In the genomic region with DNA sequence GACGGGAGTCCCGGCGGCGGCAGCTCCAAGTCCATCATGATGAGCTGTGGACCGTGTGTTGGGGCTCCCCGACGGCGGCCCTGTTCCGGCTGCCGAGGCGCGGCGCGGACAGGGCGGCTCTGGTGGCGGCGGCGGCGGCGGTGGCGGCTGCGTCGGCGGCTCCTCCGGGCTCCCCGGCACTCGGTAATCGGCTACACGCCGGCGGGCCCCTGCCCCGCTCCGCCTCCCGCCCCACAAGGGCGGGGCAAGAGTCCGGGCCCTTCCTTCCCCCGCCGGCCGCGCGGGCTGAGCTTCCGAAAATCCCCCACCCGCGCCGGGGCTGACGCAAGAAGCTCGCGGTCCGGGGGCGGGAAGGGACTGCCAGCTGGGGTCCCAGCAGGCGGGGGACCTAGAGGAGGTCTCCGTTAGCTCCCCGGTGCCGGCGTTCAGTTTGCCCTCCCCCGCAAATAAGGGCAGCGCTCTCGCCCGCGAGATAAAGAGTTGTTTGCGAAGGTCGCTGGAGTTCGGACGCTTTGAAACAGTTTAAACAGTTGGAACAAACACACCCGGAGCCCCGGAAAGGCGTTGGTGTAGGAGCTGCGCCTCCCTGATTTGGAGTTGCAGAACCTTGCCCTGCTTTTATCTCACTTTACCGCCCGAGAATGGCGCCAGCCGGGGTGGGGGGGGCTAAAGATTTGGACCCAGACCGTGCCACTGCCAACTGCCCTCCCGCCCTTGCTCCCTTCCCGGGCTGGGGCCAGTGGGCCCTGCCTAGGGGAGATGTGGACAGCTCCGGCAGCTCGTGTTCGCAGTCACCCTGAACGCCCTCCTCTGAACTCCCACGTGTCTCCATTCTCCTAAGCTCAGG, we compare ENCODE assay signal across 1 cellular context.
TF ChIP-seq lines count a peak whose summit lies in the region.

A gene (minus strand): TSS at position 189 of the 847 bp plus-strand sequence. CDS start 151 bp downstream, at position 38.

TF ChIP-seq in K562, 482 proteins besides CTCF, POLR2A, EP300 and RAD21 (continued from another document and continues in another):
- TF ChIP-seq, protein P1, sequence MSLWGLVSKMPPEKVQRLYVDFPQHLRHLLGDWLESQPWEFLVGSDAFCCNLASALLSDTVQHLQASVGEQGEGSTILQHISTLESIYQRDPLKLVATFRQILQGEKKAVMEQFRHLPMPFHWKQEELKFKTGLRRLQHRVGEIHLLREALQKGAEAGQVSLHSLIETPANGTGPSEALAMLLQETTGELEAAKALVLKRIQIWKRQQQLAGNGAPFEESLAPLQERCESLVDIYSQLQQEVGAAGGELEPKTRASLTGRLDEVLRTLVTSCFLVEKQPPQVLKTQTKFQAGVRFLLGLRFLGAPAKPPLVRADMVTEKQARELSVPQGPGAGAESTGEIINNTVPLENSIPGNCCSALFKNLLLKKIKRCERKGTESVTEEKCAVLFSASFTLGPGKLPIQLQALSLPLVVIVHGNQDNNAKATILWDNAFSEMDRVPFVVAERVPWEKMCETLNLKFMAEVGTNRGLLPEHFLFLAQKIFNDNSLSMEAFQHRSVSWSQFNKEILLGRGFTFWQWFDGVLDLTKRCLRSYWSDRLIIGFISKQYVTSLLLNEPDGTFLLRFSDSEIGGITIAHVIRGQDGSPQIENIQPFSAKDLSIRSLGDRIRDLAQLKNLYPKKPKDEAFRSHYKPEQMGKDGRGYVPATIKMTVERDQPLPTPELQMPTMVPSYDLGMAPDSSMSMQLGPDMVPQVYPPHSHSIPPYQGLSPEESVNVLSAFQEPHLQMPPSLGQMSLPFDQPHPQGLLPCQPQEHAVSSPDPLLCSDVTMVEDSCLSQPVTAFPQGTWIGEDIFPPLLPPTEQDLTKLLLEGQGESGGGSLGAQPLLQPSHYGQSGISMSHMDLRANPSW (CRISPR knock-in tag; IDR thresholded peaks at IDR 0.05), result peak; percentile 88
- TF ChIP-seq ZNF232 (CRISPR knock-in tag; IDR thresholded peaks at IDR 0.05) (no peak; the same call in 1 of the 2 replicates), FOS (IDR thresholded peaks at IDR 0.05; ENCODE audit: extremely low read depth, insufficient read length) (no peak), CHD1 (IDR thresholded peaks at IDR 0.05; ENCODE audit: low read length) (peak; percentile 90), POLR3G (IDR thresholded peaks at IDR 0.05; ENCODE audit: extremely low read depth, insufficient read length, insufficient replicate concordance) (no peak), TRIM28 (IDR thresholded peaks at IDR 0.05) (peak; percentile 20; the same call in 1 of the 2 replicates), NCOA6 (IDR thresholded peaks at IDR 0.05) (no peak), GATAD2A (IDR thresholded peaks at IDR 0.05) (peak; percentile 82)
- TF ChIP-seq, protein P2, sequence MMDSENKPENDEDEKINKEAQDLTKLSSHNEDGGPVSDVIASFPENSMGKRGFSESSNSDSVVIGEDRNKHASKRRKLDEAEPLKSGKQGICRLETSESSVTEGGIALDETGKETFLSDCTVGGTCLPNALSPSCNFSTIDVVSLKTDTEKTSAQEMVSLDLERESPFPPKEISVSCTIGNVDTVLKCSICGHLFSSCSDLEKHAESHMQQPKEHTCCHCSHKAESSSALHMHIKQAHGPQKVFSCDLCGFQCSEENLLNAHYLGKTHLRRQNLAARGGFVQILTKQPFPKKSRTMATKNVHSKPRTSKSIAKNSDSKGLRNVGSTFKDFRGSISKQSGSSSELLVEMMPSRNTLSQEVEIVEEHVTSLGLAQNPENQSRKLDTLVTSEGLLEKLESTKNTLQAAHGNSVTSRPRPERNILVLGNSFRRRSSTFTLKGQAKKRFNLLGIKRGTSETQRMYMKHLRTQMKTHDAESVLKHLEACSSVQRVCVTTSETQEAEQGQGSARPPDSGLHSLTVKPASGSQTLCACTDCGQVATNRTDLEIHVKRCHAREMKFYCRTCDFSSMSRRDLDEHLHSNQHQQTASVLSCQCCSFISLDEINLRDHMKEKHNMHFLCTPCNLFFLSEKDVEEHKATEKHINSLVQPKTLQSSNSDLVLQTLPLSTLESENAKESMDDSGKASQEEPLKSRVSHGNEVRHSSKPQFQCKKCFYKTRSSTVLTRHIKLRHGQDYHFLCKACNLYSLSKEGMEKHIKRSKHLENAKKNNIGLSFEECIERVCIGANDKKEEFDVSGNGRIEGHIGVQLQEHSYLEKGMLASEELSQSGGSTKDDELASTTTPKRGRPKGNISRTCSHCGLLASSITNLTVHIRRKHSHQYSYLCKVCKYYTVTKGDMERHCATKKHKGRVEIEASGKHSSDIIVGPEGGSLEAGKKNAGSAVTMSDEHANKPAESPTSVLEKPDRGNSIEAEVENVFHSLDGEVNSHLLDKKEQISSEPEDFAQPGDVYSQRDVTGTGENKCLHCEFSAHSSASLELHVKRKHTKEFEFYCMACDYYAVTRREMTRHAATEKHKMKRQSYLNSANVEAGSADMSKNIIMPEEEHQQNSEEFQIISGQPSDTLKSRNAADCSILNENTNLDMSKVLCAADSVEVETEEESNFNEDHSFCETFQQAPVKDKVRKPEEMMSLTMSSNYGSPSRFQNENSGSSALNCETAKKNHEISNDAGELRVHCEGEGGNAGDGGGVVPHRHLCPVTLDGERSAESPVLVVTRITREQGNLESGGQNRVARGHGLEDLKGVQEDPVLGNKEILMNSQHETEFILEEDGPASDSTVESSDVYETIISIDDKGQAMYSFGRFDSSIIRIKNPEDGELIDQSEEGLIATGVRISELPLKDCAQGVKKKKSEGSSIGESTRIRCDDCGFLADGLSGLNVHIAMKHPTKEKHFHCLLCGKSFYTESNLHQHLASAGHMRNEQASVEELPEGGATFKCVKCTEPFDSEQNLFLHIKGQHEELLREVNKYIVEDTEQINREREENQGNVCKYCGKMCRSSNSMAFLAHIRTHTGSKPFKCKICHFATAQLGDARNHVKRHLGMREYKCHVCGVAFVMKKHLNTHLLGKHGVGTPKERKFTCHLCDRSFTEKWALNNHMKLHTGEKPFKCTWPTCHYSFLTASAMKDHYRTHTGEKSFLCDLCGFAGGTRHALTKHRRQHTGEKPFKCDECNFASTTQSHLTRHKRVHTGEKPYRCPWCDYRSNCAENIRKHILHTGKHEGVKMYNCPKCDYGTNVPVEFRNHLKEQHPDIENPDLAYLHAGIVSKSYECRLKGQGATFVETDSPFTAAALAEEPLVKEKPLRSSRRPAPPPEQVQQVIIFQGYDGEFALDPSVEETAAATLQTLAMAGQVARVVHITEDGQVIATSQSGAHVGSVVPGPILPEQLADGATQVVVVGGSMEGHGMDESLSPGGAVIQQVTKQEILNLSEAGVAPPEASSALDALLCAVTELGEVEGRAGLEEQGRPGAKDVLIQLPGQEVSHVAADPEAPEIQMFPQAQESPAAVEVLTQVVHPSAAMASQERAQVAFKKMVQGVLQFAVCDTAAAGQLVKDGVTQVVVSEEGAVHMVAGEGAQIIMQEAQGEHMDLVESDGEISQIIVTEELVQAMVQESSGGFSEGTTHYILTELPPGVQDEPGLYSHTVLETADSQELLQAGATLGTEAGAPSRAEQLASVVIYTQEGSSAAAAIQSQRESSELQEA (IDR thresholded peaks at IDR 0.05; ENCODE audit: low read depth), result no peak
- TF ChIP-seq, protein P3, sequence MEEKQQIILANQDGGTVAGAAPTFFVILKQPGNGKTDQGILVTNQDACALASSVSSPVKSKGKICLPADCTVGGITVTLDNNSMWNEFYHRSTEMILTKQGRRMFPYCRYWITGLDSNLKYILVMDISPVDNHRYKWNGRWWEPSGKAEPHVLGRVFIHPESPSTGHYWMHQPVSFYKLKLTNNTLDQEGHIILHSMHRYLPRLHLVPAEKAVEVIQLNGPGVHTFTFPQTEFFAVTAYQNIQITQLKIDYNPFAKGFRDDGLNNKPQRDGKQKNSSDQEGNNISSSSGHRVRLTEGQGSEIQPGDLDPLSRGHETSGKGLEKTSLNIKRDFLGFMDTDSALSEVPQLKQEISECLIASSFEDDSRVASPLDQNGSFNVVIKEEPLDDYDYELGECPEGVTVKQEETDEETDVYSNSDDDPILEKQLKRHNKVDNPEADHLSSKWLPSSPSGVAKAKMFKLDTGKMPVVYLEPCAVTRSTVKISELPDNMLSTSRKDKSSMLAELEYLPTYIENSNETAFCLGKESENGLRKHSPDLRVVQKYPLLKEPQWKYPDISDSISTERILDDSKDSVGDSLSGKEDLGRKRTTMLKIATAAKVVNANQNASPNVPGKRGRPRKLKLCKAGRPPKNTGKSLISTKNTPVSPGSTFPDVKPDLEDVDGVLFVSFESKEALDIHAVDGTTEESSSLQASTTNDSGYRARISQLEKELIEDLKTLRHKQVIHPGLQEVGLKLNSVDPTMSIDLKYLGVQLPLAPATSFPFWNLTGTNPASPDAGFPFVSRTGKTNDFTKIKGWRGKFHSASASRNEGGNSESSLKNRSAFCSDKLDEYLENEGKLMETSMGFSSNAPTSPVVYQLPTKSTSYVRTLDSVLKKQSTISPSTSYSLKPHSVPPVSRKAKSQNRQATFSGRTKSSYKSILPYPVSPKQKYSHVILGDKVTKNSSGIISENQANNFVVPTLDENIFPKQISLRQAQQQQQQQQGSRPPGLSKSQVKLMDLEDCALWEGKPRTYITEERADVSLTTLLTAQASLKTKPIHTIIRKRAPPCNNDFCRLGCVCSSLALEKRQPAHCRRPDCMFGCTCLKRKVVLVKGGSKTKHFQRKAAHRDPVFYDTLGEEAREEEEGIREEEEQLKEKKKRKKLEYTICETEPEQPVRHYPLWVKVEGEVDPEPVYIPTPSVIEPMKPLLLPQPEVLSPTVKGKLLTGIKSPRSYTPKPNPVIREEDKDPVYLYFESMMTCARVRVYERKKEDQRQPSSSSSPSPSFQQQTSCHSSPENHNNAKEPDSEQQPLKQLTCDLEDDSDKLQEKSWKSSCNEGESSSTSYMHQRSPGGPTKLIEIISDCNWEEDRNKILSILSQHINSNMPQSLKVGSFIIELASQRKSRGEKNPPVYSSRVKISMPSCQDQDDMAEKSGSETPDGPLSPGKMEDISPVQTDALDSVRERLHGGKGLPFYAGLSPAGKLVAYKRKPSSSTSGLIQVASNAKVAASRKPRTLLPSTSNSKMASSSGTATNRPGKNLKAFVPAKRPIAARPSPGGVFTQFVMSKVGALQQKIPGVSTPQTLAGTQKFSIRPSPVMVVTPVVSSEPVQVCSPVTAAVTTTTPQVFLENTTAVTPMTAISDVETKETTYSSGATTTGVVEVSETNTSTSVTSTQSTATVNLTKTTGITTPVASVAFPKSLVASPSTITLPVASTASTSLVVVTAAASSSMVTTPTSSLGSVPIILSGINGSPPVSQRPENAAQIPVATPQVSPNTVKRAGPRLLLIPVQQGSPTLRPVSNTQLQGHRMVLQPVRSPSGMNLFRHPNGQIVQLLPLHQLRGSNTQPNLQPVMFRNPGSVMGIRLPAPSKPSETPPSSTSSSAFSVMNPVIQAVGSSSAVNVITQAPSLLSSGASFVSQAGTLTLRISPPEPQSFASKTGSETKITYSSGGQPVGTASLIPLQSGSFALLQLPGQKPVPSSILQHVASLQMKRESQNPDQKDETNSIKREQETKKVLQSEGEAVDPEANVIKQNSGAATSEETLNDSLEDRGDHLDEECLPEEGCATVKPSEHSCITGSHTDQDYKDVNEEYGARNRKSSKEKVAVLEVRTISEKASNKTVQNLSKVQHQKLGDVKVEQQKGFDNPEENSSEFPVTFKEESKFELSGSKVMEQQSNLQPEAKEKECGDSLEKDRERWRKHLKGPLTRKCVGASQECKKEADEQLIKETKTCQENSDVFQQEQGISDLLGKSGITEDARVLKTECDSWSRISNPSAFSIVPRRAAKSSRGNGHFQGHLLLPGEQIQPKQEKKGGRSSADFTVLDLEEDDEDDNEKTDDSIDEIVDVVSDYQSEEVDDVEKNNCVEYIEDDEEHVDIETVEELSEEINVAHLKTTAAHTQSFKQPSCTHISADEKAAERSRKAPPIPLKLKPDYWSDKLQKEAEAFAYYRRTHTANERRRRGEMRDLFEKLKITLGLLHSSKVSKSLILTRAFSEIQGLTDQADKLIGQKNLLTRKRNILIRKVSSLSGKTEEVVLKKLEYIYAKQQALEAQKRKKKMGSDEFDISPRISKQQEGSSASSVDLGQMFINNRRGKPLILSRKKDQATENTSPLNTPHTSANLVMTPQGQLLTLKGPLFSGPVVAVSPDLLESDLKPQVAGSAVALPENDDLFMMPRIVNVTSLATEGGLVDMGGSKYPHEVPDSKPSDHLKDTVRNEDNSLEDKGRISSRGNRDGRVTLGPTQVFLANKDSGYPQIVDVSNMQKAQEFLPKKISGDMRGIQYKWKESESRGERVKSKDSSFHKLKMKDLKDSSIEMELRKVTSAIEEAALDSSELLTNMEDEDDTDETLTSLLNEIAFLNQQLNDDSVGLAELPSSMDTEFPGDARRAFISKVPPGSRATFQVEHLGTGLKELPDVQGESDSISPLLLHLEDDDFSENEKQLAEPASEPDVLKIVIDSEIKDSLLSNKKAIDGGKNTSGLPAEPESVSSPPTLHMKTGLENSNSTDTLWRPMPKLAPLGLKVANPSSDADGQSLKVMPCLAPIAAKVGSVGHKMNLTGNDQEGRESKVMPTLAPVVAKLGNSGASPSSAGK (IDR thresholded peaks at IDR 0.05), result peak; percentile 86; the same call in 1 of the 2 replicates
- TF ChIP-seq, protein P4, sequence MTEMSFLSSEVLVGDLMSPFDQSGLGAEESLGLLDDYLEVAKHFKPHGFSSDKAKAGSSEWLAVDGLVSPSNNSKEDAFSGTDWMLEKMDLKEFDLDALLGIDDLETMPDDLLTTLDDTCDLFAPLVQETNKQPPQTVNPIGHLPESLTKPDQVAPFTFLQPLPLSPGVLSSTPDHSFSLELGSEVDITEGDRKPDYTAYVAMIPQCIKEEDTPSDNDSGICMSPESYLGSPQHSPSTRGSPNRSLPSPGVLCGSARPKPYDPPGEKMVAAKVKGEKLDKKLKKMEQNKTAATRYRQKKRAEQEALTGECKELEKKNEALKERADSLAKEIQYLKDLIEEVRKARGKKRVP (CRISPR knock-in tag; IDR thresholded peaks at IDR 0.05), result peak; percentile 99
- TF ChIP-seq, protein P5, sequence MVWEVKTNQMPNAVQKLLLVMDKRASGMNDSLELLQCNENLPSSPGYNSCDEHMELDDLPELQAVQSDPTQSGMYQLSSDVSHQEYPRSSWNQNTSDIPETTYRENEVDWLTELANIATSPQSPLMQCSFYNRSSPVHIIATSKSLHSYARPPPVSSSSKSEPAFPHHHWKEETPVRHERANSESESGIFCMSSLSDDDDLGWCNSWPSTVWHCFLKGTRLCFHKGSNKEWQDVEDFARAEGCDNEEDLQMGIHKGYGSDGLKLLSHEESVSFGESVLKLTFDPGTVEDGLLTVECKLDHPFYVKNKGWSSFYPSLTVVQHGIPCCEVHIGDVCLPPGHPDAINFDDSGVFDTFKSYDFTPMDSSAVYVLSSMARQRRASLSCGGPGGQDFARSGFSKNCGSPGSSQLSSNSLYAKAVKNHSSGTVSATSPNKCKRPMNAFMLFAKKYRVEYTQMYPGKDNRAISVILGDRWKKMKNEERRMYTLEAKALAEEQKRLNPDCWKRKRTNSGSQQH (CRISPR knock-in tag; IDR thresholded peaks at IDR 0.05), result peak; percentile 91
- TF ChIP-seq, protein P6, sequence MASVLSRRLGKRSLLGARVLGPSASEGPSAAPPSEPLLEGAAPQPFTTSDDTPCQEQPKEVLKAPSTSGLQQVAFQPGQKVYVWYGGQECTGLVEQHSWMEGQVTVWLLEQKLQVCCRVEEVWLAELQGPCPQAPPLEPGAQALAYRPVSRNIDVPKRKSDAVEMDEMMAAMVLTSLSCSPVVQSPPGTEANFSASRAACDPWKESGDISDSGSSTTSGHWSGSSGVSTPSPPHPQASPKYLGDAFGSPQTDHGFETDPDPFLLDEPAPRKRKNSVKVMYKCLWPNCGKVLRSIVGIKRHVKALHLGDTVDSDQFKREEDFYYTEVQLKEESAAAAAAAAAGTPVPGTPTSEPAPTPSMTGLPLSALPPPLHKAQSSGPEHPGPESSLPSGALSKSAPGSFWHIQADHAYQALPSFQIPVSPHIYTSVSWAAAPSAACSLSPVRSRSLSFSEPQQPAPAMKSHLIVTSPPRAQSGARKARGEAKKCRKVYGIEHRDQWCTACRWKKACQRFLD (CRISPR knock-in tag; IDR thresholded peaks at IDR 0.05), result peak; percentile 95
